8 cellular contexts compared by ENCODE assay signal in genomic region chr16:66934138-66934838, GRCh38. TPM values are rescaled to one million over a fixed set of nuclear protein-coding genes. Genes with fewer than 3 reads are reported as not detected.
A peak's percentile ranks its signal among the peaks of the same experiment; 100 is the strongest.
DNase-seq lines count a peak whose midpoint lies in the region; ATAC-seq and TF ChIP-seq lines count a peak whose summit lies in the region.

TSS of gene CIAO2B (minus strand) at chr16:66934402. CDS start at chr16:66934364, 38 bp downstream.

- no peaks in the 10 kb centered on the region for H3K36me3 ChIP-seq in kidney epithelial cell (ENCODE audit: control insufficient read depth, insufficient read depth, low read length)

- TF ChIP-seq CTCF in kidney epithelial cell (IDR thresholded peaks at IDR 0.05; ENCODE audit: insufficient read depth, low read length, poor library complexity, severe bottlenecking): no peak

- in situ Hi-C loops in ACHN (cut with HindIII; ENCODE audit: low pct_ligation_motif_present, low pct_unique_long_range_greater_than_20kb, low sequenced_read_pairs): no loop called here

- DNase-seq in ACHN (peak; percentile 91), NCI-H446 (lab: John Stamatoyannopoulos, UW) (peak; percentile 50 to 69), cerebellum (ENCODE audit: low spot score) (peak; percentile 91), kidney epithelial cell (ENCODE audit: low read depth) (no peak)
- DNase-seq in activated CD4-positive, alpha-beta T cell treated with anti-CD3 and anti-CD28 coated beads for 24 hours (ENCODE audit: low read depth in 2 of 2): peak; percentile 85 to 86
- DNase-seq in stimulated activated CD4-positive, alpha-beta T cell treated with anti-CD3 and anti-CD28 coated beads, Interleukin-15, amount 100 ng/mL, for 24 hours: peak; percentile 93

- ATAC-seq in GM18870 (IDR thresholded peaks at IDR 0.05; ENCODE audit: unreplicated experiment): peak; percentile 51
- ATAC-seq in HG03135 (IDR thresholded peaks at IDR 0.05; ENCODE audit: unreplicated experiment): peak; percentile 66

- H3K27me3 ChIP-seq in kidney epithelial cell (ENCODE audit: control insufficient read depth, insufficient read depth, low read length): no peaks in the 10 kb centered on the region

- H3K4me3 ChIP-seq in kidney epithelial cell (ENCODE audit: low read depth, low read length): peak within 1 kb of the TSS; percentile 64

RNA-seq across cellular contexts. Expression of gene CIAO2B, which starts in this region (rescaled TPM):
- total RNA-seq in cerebellum (60.5 TPM), kidney epithelial cell (156 and 164 TPM in 2 replicates)
